Comparison of ENCODE assay signal across 14 cellular contexts in genomic region chr5:138272681-138273080, GRCh38. TPM values are rescaled to one million over a fixed set of nuclear protein-coding genes. Genes with fewer than 3 reads are reported as not detected.
DNase-seq lines count a peak whose midpoint lies in the region; ATAC-seq and TF ChIP-seq lines count a peak whose summit lies in the region.
"Had no signal": no experiment of that assay in that cellular context is flagged by ENCODE, and none has a peak within 500 bp of the region (broad histone marks: within the 10 kb centered on the region; RNA-seq: fewer than 3 reads in every experiment).

No MANE protein-coding gene starts in this region.

- H3K9me3 ChIP-seq in HEK293 (ENCODE audit: control insufficient read depth, insufficient read depth, low read depth, low read length) = no peaks in the 10 kb centered on the region
- no peaks in the 10 kb centered on the region for H3K9me3 ChIP-seq in right lobe of liver
- no peaks in the 10 kb centered on the region for H3K9me3 ChIP-seq in suprapubic skin
- H3K9me3 ChIP-seq: Caco-2, HAP-1 had no signal

- no peak for TF ChIP-seq EP300 in suprapubic skin (IDR thresholded peaks at IDR 0.05)

- peak; percentile 45 to 56 (median 51) for ATAC-seq in right lobe of liver
- no peak for ATAC-seq in GM21529 (IDR thresholded peaks at IDR 0.05; ENCODE audit: unreplicated experiment)

- TF ChIP-seq CTCF in HEK293 (tag by site-specific recombination; IDR thresholded peaks at IDR 0.05) (no peak), right lobe of liver (IDR thresholded peaks at IDR 0.05) (no peak), suprapubic skin (IDR thresholded peaks at IDR 0.05) (no peak)

- H3K27ac ChIP-seq in HEK293 (ENCODE audit: extremely low read depth, low read depth, low read length) (no peak overlapping the region), right lobe of liver (peak overlapping the region in 1 of 3 donors; percentile 20), suprapubic skin (no peak overlapping the region)

- H3K4me1 ChIP-seq in HEK293 (ENCODE audit: control insufficient read depth, insufficient read depth, low read length) (peaks cover 21% of the 10 kb centered on the region), right lobe of liver (peaks cover 0 to 32% (median 14%) of the 10 kb centered on the region in 4 donors), suprapubic skin (peaks cover 9% of the 10 kb centered on the region)
- H3K4me1 ChIP-seq: HAP-1 had no signal

- H3K36me3 ChIP-seq in HEK293 (ENCODE audit: control insufficient read depth in 2 of 2, insufficient read depth in 1 of 2, low read length in 2 of 2) = no peaks in the 10 kb centered on the region
- H3K36me3 ChIP-seq in right lobe of liver = no peaks in the 10 kb centered on the region
- H3K36me3 ChIP-seq in suprapubic skin = no peaks in the 10 kb centered on the region
- H3K36me3 ChIP-seq: HAP-1 had no signal

- TF ChIP-seq POLR2A in right lobe of liver (IDR thresholded peaks at IDR 0.05) (no peak), suprapubic skin (IDR thresholded peaks at IDR 0.05) (no peak)

- DNase-seq in right lobe of liver (no peak), posterior vena cava (ENCODE audit: low spot score) (peak; percentile 5), NCI-H2171 treated with DMSO at 0.1 percent for 48 hours (lab: John Stamatoyannopoulos, UW) (no peak), suprapubic skin (ENCODE audit: low spot score in 2 of 2) (no peak)
- DNase-seq: Caco-2; CD4-positive, alpha-beta memory T cell; DMS153; EL; GDM1; GOT3 had no signal

- CTCF ChIA-PET in HEK293 (lab: Yijun Ruan, JAX) = interaction anchor here (0.8 kb wide), 1 partner anchor 10 kb away, joined by 4 read pairs; no protein-coding TSS in a partner anchor

- H3K27me3 ChIP-seq in right lobe of liver = no peaks in the 10 kb centered on the region
- H3K27me3 ChIP-seq in suprapubic skin = peaks cover 15% of the 10 kb centered on the region

- intact Hi-C loops in right lobe of liver (cut with DNase I) = no loop called here
- intact Hi-C loops in posterior vena cava (cut with DNase I) = loop anchor here in 1 of 2 donors (10.0 kb wide), 1 partner anchor 48 kb away; no protein-coding TSS in a partner anchor

- WGBS in right lobe of liver (ENCODE audit: insufficient coverage, low coverage, low lambda C conversion rate, missing lambda C conversion rate) = 63% methylated on average over 4 of the region's 4 CpGs
- WGBS in suprapubic skin = 90% methylated on average over 4 of the region's 4 CpGs

- H3K4me3 ChIP-seq in HEK293 (ENCODE audit: low read depth, low read length) (no peak overlapping the region), right lobe of liver (no peak overlapping the region), suprapubic skin (no peak overlapping the region)
- H3K4me3 ChIP-seq: HAP-1 had no signal

- POLR2A ChIA-PET in HEK293 (lab: Yijun Ruan, JAX) = no interaction called here

TF ChIP-seq in HEK293, 187 proteins besides CTCF, POLR2A, EP300 and RAD21:
- TF ChIP-seq ZNF473 (tag by site-specific recombination; IDR thresholded peaks at IDR 0.05) = no peak
- TF ChIP-seq ZNF600 (tag by site-specific recombination; IDR thresholded peaks at IDR 0.05) = peak; percentile 41; the same call in 1 of the 2 replicates

RNA-seq across cellular contexts. Expression of gene GFRA3, which starts 1.7 kb away (rescaled TPM):
- total RNA-seq in right lobe of liver = under 1 TPM in 1 of 6 experiments, not detected in 5; 0.17 TPM
- total RNA-seq in posterior vena cava = under 1 TPM in 1 of 2 donors, not detected in 1; 0.43 TPM
- total RNA-seq in suprapubic skin = 1 to 10 TPM in 2 of 4 donors, under 1 TPM in 1, not detected in 1; 0.85 to 2.0 (median 1.1) TPM
- total RNA-seq: A172; CD4-positive, alpha-beta memory T cell had no signal

RNA-seq across cellular contexts. Expression of gene CDC25C, which starts 58.9 kb away (rescaled TPM):
- under 1 TPM in 3 of 6 experiments, not detected in 3; 0.18 to 0.43 (median 0.24) TPM for total RNA-seq in right lobe of liver
- total RNA-seq in posterior vena cava = not detected
- total RNA-seq in suprapubic skin = 1 to 10 TPM in 3 of 4 donors, under 1 TPM in 1; 0.38 to 1.6 (median 1.3) TPM
- total RNA-seq: CD4-positive, alpha-beta memory T cell had no signal

RNA-seq across cellular contexts. Expression of gene CDC23, which starts 59.6 kb away (rescaled TPM):
- total RNA-seq in right lobe of liver (10 to 100 TPM; 11.9 to 16.2 (median 15.2) TPM), posterior vena cava (10 to 100 TPM; 14.0 to 18.0 TPM), suprapubic skin (10 to 100 TPM; 17.9 to 30.6 (median 22.2) TPM)
